ENCODE assay signal across 1 cellular context in genomic region chr15:75367913-75368688, GRCh38.
TF ChIP-seq lines count a peak whose summit lies in the region.

TSS of gene MAN2C1 (minus strand) at chr15:75368607. CDS start at chr15:75368583, 24 bp downstream.

TF ChIP-seq in K562, 482 proteins besides CTCF, POLR2A, EP300 and RAD21 (continued from another document and continues in another):
- no peak; the same call in 1 of the 2 replicates for TF ChIP-seq FOXP4 (CRISPR knock-in tag; IDR thresholded peaks at IDR 0.05; ENCODE audit: borderline replicate concordance)
- peak; percentile 59; the same call in 1 of the 2 replicates for TF ChIP-seq ZBTB9 (CRISPR knock-in tag; IDR thresholded peaks at IDR 0.05)
- TF ChIP-seq, protein P1, sequence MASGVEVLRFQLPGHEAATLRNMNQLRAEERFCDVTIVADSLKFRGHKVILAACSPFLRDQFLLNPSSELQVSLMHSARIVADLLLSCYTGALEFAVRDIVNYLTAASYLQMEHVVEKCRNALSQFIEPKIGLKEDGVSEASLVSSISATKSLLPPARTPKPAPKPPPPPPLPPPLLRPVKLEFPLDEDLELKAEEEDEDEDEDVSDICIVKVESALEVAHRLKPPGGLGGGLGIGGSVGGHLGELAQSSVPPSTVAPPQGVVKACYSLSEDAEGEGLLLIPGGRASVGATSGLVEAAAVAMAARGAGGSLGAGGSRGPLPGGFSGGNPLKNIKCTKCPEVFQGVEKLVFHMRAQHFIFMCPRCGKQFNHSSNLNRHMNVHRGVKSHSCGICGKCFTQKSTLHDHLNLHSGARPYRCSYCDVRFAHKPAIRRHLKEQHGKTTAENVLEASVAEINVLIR (CRISPR knock-in tag; IDR thresholded peaks at IDR 0.05), result no peak
- TF ChIP-seq MIER1 (IDR thresholded peaks at IDR 0.05; ENCODE audit: low read depth), result peak; percentile 46; the same call in 1 of the 2 replicates
- TF ChIP-seq, protein P2, sequence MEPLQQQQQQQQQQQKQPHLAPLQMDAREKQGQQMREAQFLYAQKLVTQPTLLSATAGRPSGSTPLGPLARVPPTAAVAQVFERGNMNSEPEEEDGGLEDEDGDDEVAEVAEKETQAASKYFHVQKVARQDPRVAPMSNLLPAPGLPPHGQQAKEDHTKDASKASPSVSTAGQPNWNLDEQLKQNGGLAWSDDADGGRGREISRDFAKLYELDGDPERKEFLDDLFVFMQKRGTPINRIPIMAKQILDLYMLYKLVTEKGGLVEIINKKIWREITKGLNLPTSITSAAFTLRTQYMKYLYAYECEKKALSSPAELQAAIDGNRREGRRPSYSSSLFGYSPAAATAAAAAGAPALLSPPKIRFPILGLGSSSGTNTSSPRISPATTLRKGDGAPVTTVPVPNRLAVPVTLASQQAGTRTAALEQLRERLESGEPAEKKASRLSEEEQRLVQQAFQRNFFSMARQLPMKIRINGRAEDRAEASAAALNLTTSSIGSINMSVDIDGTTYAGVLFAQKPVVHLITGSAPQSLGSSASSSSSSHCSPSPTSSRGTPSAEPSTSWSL (CRISPR knock-in tag; IDR thresholded peaks at IDR 0.05; ENCODE audit: borderline replicate concordance), result no peak
- TF ChIP-seq XRCC4 (IDR thresholded peaks at IDR 0.05; ENCODE audit: extremely low read depth, insufficient read depth, insufficient read length), result no peak
- no peak for TF ChIP-seq ZNF280B (CRISPR knock-in tag; IDR thresholded peaks at IDR 0.05)
- TF ChIP-seq KAT2B (IDR thresholded peaks at IDR 0.05; ENCODE audit: low read depth, low read length), result no peak
- TF ChIP-seq NFATC3 (IDR thresholded peaks at IDR 0.05), result 0 out of 2 replicates have a peak, but pooled peaks have one; percentile 65
- peak; percentile 77 for TF ChIP-seq CCNT2 (IDR thresholded peaks at IDR 0.05; ENCODE audit: borderline replicate concordance, extremely low read depth, insufficient read length, low read depth, low read length)
- no peak for TF ChIP-seq ZNF445 (CRISPR knock-in tag; IDR thresholded peaks at IDR 0.05; ENCODE audit: low read depth)
- TF ChIP-seq MYC (IDR thresholded peaks at IDR 0.05; ENCODE audit: low read depth, low read length), result peak; percentile 77
- peak; percentile 96; the same call in 1 of the 2 replicates for TF ChIP-seq MYC (CRISPR knock-in tag; IDR thresholded peaks at IDR 0.05; ENCODE audit: borderline replicate concordance, low read depth)
- peak; percentile 93 for TF ChIP-seq U2AF1 (optimal IDR thresholded peaks at IDR 0.05; ENCODE audit: low read depth, low read length)
- TF ChIP-seq ZNF431 (CRISPR knock-in tag; IDR thresholded peaks at IDR 0.05), result 0 out of 2 replicates have a peak, but pooled peaks have one; percentile 15
- peak; percentile 96 for TF ChIP-seq TAF1 (IDR thresholded peaks at IDR 0.05; ENCODE audit: control insufficient read depth, extremely low read depth, insufficient read depth, low read length, severe bottlenecking)
- no peak for TF ChIP-seq TFAM (CRISPR knock-in tag; conservative IDR thresholded peaks at IDR 0.05)
- TF ChIP-seq MLLT1 (IDR thresholded peaks at IDR 0.05), result peak in 1 of 2 experiments; percentile 62; a peak in 1 of 4 replicates
- TF ChIP-seq NR2C2 (CRISPR knock-in tag; IDR thresholded peaks at IDR 0.05), result peak; percentile 58
- TF ChIP-seq NR2C2 (tag; IDR thresholded peaks at IDR 0.05), result peak; percentile 89
- TF ChIP-seq TRIM28 (IDR thresholded peaks at IDR 0.05), result peak; percentile 81; the same call in 1 of the 2 replicates
- TF ChIP-seq, protein P3, sequence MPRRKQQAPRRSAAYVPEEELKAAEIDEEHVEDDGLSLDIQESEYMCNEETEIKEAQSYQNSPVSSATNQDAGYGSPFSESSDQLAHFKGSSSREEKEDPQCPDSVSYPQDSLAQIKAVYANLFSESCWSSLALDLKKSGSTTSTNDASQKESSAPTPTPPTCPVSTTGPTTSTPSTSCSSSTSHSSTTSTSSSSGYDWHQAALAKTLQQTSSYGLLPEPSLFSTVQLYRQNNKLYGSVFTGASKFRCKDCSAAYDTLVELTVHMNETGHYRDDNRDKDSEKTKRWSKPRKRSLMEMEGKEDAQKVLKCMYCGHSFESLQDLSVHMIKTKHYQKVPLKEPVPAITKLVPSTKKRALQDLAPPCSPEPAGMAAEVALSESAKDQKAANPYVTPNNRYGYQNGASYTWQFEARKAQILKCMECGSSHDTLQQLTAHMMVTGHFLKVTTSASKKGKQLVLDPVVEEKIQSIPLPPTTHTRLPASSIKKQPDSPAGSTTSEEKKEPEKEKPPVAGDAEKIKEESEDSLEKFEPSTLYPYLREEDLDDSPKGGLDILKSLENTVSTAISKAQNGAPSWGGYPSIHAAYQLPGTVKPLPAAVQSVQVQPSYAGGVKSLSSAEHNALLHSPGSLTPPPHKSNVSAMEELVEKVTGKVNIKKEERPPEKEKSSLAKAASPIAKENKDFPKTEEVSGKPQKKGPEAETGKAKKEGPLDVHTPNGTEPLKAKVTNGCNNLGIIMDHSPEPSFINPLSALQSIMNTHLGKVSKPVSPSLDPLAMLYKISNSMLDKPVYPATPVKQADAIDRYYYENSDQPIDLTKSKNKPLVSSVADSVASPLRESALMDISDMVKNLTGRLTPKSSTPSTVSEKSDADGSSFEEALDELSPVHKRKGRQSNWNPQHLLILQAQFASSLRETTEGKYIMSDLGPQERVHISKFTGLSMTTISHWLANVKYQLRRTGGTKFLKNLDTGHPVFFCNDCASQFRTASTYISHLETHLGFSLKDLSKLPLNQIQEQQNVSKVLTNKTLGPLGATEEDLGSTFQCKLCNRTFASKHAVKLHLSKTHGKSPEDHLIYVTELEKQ (CRISPR knock-in tag; IDR thresholded peaks at IDR 0.05), result no peak; the same call in 1 of the 2 replicates
- TF ChIP-seq HOXB6 (CRISPR knock-in tag; IDR thresholded peaks at IDR 0.05; ENCODE audit: borderline replicate concordance), result no peak
- TF ChIP-seq ZNF143 (CRISPR knock-in tag; IDR thresholded peaks at IDR 0.05), result peak; percentile 21; the same call in 1 of the 2 replicates
- peak; percentile 68; the same call in 1 of the 2 replicates for TF ChIP-seq ILF3 (IDR thresholded peaks at IDR 0.05; ENCODE audit: borderline replicate concordance)
- peak; percentile 69 for TF ChIP-seq CREB1 (IDR thresholded peaks at IDR 0.05)
- peak; percentile 88 for TF ChIP-seq CREB1 (CRISPR knock-in tag; IDR thresholded peaks at IDR 0.05)
- TF ChIP-seq TSC22D4 (tag; IDR thresholded peaks at IDR 0.05), result no peak
- TF ChIP-seq CTBP1 (IDR thresholded peaks at IDR 0.05; ENCODE audit: borderline replicate concordance), result peak; percentile 64
- peak; percentile 98 for TF ChIP-seq ZEB2 (IDR thresholded peaks at IDR 0.05)
- TF ChIP-seq CCAR2 (IDR thresholded peaks at IDR 0.05; ENCODE audit: low read depth, low read length), result no peak
- no peak for TF ChIP-seq NFYB (IDR thresholded peaks at IDR 0.05; ENCODE audit: extremely low read depth, insufficient read length)
- TF ChIP-seq ZNF507 (tag; conservative IDR thresholded peaks at IDR 0.05), result no peak
- TF ChIP-seq KLF6 (CRISPR knock-in tag; IDR thresholded peaks at IDR 0.05; ENCODE audit: borderline replicate concordance), result peak; percentile 23; the same call in 1 of the 2 replicates
- TF ChIP-seq NFE2L1 (tag; IDR thresholded peaks at IDR 0.05; ENCODE audit: borderline replicate concordance, low read depth), result no peak
- TF ChIP-seq POLR2G (IDR thresholded peaks at IDR 0.05; ENCODE audit: low read depth, low read length), result peak; percentile 98
- no peak for TF ChIP-seq RUNX1 (IDR thresholded peaks at IDR 0.05; ENCODE audit: low read depth)
- peak; percentile 88 for TF ChIP-seq PHF8 (IDR thresholded peaks at IDR 0.05; ENCODE audit: borderline replicate concordance, low read length)
- peak; percentile 47; the same call in 1 of the 2 replicates for TF ChIP-seq SOX6 (IDR thresholded peaks at IDR 0.05)
- TF ChIP-seq NR2C1 (IDR thresholded peaks at IDR 0.05), result peak; percentile 74
- peak; percentile 77 for TF ChIP-seq NR2C1 (tag; IDR thresholded peaks at IDR 0.05)
- TF ChIP-seq ZNF239 (CRISPR knock-in tag; IDR thresholded peaks at IDR 0.05), result no peak; the same call in 1 of the 2 replicates
- no peak for TF ChIP-seq CEBPB (tag; IDR thresholded peaks at IDR 0.05)
- TF ChIP-seq, protein P4, sequence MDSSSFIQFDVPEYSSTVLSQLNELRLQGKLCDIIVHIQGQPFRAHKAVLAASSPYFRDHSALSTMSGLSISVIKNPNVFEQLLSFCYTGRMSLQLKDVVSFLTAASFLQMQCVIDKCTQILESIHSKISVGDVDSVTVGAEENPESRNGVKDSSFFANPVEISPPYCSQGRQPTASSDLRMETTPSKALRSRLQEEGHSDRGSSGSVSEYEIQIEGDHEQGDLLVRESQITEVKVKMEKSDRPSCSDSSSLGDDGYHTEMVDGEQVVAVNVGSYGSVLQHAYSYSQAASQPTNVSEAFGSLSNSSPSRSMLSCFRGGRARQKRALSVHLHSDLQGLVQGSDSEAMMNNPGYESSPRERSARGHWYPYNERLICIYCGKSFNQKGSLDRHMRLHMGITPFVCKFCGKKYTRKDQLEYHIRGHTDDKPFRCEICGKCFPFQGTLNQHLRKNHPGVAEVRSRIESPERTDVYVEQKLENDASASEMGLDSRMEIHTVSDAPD (CRISPR knock-in tag; IDR thresholded peaks at IDR 0.05), result no peak
- TF ChIP-seq, protein P5, sequence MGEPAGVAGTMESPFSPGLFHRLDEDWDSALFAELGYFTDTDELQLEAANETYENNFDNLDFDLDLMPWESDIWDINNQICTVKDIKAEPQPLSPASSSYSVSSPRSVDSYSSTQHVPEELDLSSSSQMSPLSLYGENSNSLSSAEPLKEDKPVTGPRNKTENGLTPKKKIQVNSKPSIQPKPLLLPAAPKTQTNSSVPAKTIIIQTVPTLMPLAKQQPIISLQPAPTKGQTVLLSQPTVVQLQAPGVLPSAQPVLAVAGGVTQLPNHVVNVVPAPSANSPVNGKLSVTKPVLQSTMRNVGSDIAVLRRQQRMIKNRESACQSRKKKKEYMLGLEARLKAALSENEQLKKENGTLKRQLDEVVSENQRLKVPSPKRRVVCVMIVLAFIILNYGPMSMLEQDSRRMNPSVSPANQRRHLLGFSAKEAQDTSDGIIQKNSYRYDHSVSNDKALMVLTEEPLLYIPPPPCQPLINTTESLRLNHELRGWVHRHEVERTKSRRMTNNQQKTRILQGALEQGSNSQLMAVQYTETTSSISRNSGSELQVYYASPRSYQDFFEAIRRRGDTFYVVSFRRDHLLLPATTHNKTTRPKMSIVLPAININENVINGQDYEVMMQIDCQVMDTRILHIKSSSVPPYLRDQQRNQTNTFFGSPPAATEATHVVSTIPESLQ (CRISPR knock-in tag; IDR thresholded peaks at IDR 0.05), result peak; percentile 55; the same call in 1 of the 2 replicates
- TF ChIP-seq SP2 (IDR thresholded peaks at IDR 0.05; ENCODE audit: extremely low read depth, low read depth, low read length, poor library complexity, severe bottlenecking), result no peak
- peak; percentile 72 for TF ChIP-seq MBD2 (IDR thresholded peaks at IDR 0.05; ENCODE audit: borderline replicate concordance, low read depth)
- TF ChIP-seq GMEB1 (CRISPR knock-in tag; IDR thresholded peaks at IDR 0.05), result peak; percentile 73
